ENCODE assay signal across 8 cellular contexts in the genomic region with DNA sequence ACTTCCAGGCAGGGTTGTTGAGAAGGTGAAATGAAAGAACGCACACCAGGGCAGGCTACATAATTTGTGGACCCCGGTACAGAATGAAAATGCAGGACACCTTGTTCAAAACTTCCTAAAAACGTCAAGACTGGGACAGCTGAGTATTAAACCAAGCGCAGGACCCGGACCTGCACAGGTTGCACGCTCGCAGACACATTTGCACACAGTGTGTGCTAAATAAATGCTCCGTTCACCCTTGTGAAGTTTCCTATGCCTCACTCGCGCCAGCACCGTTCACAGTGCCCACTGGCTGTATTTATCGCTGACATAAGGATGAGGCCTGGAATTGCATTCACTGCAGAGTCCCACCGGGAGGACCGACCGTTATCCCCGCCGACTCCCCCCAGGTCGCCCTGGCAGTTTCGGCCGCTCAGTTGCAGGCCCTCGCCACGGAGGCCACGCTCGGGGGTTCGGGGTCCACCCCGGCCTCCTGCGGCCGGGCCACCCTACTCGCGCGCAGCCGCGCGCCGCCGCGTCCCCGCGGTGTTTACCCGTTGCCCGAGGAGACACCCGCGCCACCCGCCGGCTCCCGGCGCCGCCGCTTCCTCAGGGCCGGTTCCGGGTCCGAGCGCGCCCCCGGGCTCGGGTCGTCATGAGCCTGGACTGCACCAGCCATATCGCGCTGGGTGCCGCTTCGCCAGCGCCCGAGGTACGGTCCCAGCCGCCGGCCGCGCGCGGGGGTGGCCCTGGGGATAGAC. TPM values are rescaled to one million over a fixed set of nuclear protein-coding genes. Genes with fewer than 3 reads are reported as not detected.
DNase-seq lines count a peak whose midpoint lies in the region; ATAC-seq and TF ChIP-seq lines count a peak whose summit lies in the region.

A gene with protein sequence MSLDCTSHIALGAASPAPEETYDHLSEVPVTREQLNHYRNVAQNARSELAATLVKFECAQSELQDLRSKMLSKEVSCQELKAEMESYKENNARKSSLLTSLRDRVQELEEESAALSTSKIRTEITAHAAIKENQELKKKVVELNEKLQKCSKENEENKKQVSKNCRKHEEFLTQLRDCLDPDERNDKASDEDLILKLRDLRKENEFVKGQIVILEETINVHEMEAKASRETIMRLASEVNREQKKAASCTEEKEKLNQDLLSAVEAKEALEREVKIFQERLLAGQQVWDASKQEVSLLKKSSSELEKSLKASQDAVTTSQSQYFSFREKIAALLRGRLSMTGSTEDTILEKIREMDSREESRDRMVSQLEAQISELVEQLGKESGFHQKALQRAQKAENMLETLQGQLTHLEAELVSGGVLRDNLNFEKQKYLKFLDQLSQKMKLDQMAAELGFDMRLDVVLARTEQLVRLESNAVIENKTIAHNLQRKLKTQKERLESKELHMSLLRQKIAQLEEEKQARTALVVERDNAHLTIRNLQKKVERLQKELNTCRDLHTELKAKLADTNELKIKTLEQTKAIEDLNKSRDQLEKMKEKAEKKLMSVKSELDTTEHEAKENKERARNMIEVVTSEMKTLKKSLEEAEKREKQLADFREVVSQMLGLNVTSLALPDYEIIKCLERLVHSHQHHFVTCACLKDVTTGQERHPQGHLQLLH (plus strand): TSS at position 523 of the 740 bp plus-strand sequence. CDS start 112 bp downstream, at position 635.

- H3K27ac ChIP-seq in IMR-90 (ENCODE audit: insufficient read depth, low read length) = peak within 1 kb of the TSS; percentile 80
- H3K27ac ChIP-seq in angular gyrus (ENCODE audit: low read depth, low read length) = peak within 1 kb of the TSS; percentile 35

- TF ChIP-seq RAD21 in IMR-90 (IDR thresholded peaks at IDR 0.05; ENCODE audit: low read length) = no peak

- H2AK9ac ChIP-seq in IMR-90 (replicated peaks; ENCODE audit: low read depth, low read length, poor library complexity) = peak within 1 kb of the TSS; percentile 60

- peak; percentile 33 for DNase-seq in EL
- DNase-seq in IMR-90 = no peak
- DNase-seq in hepatic stellate cell (ENCODE audit: low spot score) = peak; percentile 57
- DNase-seq in progenitor cell of endocrine pancreas (ENCODE audit: low spot score, unreplicated experiment) = peak; percentile 30
- no peak for DNase-seq in COR-L47 (lab: John Stamatoyannopoulos, UW)
- DNase-seq in effector CD8-positive, alpha-beta T cell (lab: John Stamatoyannopoulos, UW) = no peak

- H3K4me1 ChIP-seq in IMR-90 (ENCODE audit: control insufficient read depth, insufficient read depth, low read length) = peaks cover 6% of the 10 kb centered on the region

- H2BK5ac ChIP-seq in IMR-90 (ENCODE audit: low read depth, low read length, poor library complexity, severe bottlenecking) = peak within 1 kb of the TSS; percentile 19

- H3K9me3 Mint-ChIP-seq in progenitor cell of endocrine pancreas (ENCODE audit: low read depth) = no peaks in the 10 kb centered on the region

- peak within 1 kb of the TSS; percentile 77 for H2BK20ac ChIP-seq in IMR-90 (ENCODE audit: low read depth, low read length)

- no TSS peak for BruUV-seq in IMR-90 (replicated peaks; lab: Mats Ljungman, UMichigan)

- peaks cover 47% of the 10 kb centered on the region for H3K27me3 Mint-ChIP-seq in progenitor cell of endocrine pancreas

- H4K8ac ChIP-seq in IMR-90 (ENCODE audit: low read depth in 2 of 2, low read length in 2 of 2) = peak within 1 kb of the TSS; percentile 78 to 83; a peak in 3 of 4 replicates

- H3K18ac ChIP-seq in IMR-90 (ENCODE audit: low read depth, low read length) = peak within 1 kb of the TSS; percentile 86

- H3K9me3 ChIP-seq in IMR-90 (ENCODE audit: control insufficient read depth, insufficient read depth, low read length) = no peaks in the 10 kb centered on the region

- intact Hi-C loops in IMR-90 (cut with micrococcal nuclease) = no loop called here

- CTCF ChIA-PET in IMR-90 (lab: Yijun Ruan, JAX) = interaction anchor here (0.6 to 1.0 kb wide), 2 partner anchors 53 to 56 kb away, joined by 3 read pairs; no protein-coding TSS in a partner anchor

- no peaks in the 10 kb centered on the region for H3K36me3 Mint-ChIP-seq in progenitor cell of endocrine pancreas (ENCODE audit: insufficient read depth)

- peak within 1 kb of the TSS; percentile 78 for H3K4me3 Mint-ChIP-seq in progenitor cell of endocrine pancreas (ENCODE audit: low read depth)

- H4K91ac ChIP-seq in IMR-90 (ENCODE audit: insufficient read depth, low read depth, low read length) = peak within 1 kb of the TSS; percentile 54

- H3K27ac Mint-ChIP-seq in progenitor cell of endocrine pancreas = peak within 1 kb of the TSS; percentile 18

- peak within 1 kb of the TSS; percentile 91 for H2AFZ ChIP-seq in IMR-90 (replicated peaks; ENCODE audit: low read length, poor library complexity)

- 0 out of 4 replicates have a peak, but pooled peaks cover 0 to 4% of the 10 kb centered on the region in 2 experiments for H3K79me1 ChIP-seq in IMR-90 (ENCODE audit: low read depth in 1 of 2, low read length in 2 of 2)

- peak within 1 kb of the TSS; percentile 78 for H3K56ac ChIP-seq in IMR-90 (ENCODE audit: extremely low read depth, insufficient read depth, low read length)

- H3K4me1 Mint-ChIP-seq in progenitor cell of endocrine pancreas (ENCODE audit: low read depth) = peaks cover 3% of the 10 kb centered on the region

- H3K9me1 ChIP-seq in IMR-90 (ENCODE audit: insufficient read depth, low read length) = no peaks in the 10 kb centered on the region; the same call in 1 of the 2 replicates

- peak within 1 kb of the TSS; percentile 43 for H4K5ac ChIP-seq in IMR-90 (ENCODE audit: low read depth, low read length)

- no peaks in the 10 kb centered on the region for H4K20me1 ChIP-seq in IMR-90 (ENCODE audit: insufficient read depth, low read length)

- H3K23ac ChIP-seq in IMR-90 (ENCODE audit: low read depth, low read length) = peak within 1 kb of the TSS; percentile 79

- peak within 1 kb of the TSS; percentile 34 for H3K14ac ChIP-seq in IMR-90 (replicated peaks; ENCODE audit: low read depth, low read length)

- TF ChIP-seq CTCF in IMR-90 (conservative IDR thresholded peaks at IDR 0.05; ENCODE audit: low read depth, low read length) (no peak), progenitor cell of endocrine pancreas (IDR thresholded peaks at IDR 0.05; ENCODE audit: unreplicated experiment) (peak; percentile 13)

- peak within 1 kb of the TSS; percentile 54 for H3K4me3 ChIP-seq in IMR-90 (ENCODE audit: insufficient read depth, low read depth, low read length)

- peak within 1 kb of the TSS; percentile 33; the same call in 1 of the 3 replicates for H2BK15ac ChIP-seq in IMR-90 (ENCODE audit: low read depth, low read length)

- H3K4me2 ChIP-seq in IMR-90 (ENCODE audit: low read depth, low read length) = peak within 1 kb of the TSS; percentile 90

- POLR2A ChIA-PET in IMR-90 (lab: Charles Lee; ENCODE audit: unreplicated experiment) = no interaction called here

- peak within 1 kb of the TSS; percentile 64 for H3K9ac ChIP-seq in IMR-90 (ENCODE audit: low read depth, low read length)

- in situ Hi-C loops in IMR-90 (cut with MboI; ENCODE audit: low sequenced_read_pairs) = no loop called here

- dilution Hi-C loops in IMR-90 (cut with HindIII; ENCODE audit: low sequenced_read_pairs, unreplicated experiment) = no loop called here

- H2AK5ac ChIP-seq in IMR-90 (ENCODE audit: low read depth, low read length) = 0 out of 2 replicates have a peak within 1 kb of the TSS, but pooled peaks have one; percentile 1

- 13% methylated on average over 32 of the region's 70 CpGs; no CpG with 5 or more reads in 1 of the 2 experiments for WGBS in IMR-90 (ENCODE audit: extremely low coverage in 2 of 2, insufficient read length in 1 of 2), 2 experiments

- H3K27me3 ChIP-seq in IMR-90 (ENCODE audit: control insufficient read depth, insufficient read depth, low read length) = no peaks in the 10 kb centered on the region

- 0 out of 2 replicates have a peak, but pooled peaks have one; percentile 24 for TF ChIP-seq POLR2A in IMR-90 (IDR thresholded peaks at IDR 0.05; ENCODE audit: low read depth, low read length)

- H2BK120ac ChIP-seq in IMR-90 (ENCODE audit: low read depth, low read length) = peak within 1 kb of the TSS; percentile 87

- H3K4ac ChIP-seq in IMR-90 (ENCODE audit: low read depth, low read length) = peak within 1 kb of the TSS; percentile 95

- ATAC-seq in IMR-90 (ENCODE audit: low read depth) = peak; percentile 71
- ATAC-seq in GM19324 (IDR thresholded peaks at IDR 0.05; ENCODE audit: low FRiP score, unreplicated experiment) = no peak

- no peaks in the 10 kb centered on the region for H3K36me3 ChIP-seq in IMR-90 (ENCODE audit: control insufficient read depth, insufficient read depth, low read length)

TF ChIP-seq in IMR-90, 13 proteins besides CTCF, POLR2A, EP300 and RAD21:
- TF ChIP-seq BHLHE40 (IDR thresholded peaks at IDR 0.05; ENCODE audit: low read depth, low read length) = no peak
- no peak for TF ChIP-seq RCOR1 (IDR thresholded peaks at IDR 0.05; ENCODE audit: insufficient replicate concordance, low read length)
- TF ChIP-seq FOS (IDR thresholded peaks at IDR 0.05; ENCODE audit: low read depth, low read length) = no peak
- TF ChIP-seq MXI1 (IDR thresholded peaks at IDR 0.05; ENCODE audit: borderline replicate concordance, low read depth, low read length) = no peak
TF ChIP-seq in IMR-90: peak in this region for 0.

RNA-seq across cellular contexts. Expression of the gene that starts here (rescaled TPM):
- total RNA-seq in IMR-90 (2012; rRNA removed) (0.28 and 0.54 TPM in 2 replicates), progenitor cell of endocrine pancreas (0.22 TPM in 1 of 2 replicates, not detected in the other)
- 0.12 and 0.14 TPM in 2 replicates for polyA plus RNA-seq in IMR-90 (2012; rRNA removed)
- 0.03 and 0.47 TPM in 2 replicates for polyA plus RNA-seq in IMR-90 (2012; cell fraction: cytosol; rRNA removed)
- polyA plus RNA-seq in IMR-90 (2012; cell fraction: nucleus; rRNA removed; ENCODE audit: low replicate concordance) = 0.01 and 0.21 TPM in 2 replicates

Comparison
In these comparisons a context has a peak if more than half of its experiments do, and no peak if none do; other contexts are left out.
1. Peak in ATAC-seq, H3K4me3 ChIP-seq, H3K27ac ChIP-seq, H3K9ac ChIP-seq and H3K4me2 ChIP-seq in IMR-90; RNA of the gene not detected or under 1 TPM.
2. Peak in DNase-seq in progenitor cell of endocrine pancreas; RNA of the gene not detected or under 1 TPM.
3. DNase-seq: peak in EL (single experiment) and hepatic stellate cell (single experiment); none in IMR-90 (single experiment), COR-L47 (single experiment) and effector CD8-positive, alpha-beta T cell (single experiment).